ENCODE assay signal across 9 cellular contexts in the genomic region with DNA sequence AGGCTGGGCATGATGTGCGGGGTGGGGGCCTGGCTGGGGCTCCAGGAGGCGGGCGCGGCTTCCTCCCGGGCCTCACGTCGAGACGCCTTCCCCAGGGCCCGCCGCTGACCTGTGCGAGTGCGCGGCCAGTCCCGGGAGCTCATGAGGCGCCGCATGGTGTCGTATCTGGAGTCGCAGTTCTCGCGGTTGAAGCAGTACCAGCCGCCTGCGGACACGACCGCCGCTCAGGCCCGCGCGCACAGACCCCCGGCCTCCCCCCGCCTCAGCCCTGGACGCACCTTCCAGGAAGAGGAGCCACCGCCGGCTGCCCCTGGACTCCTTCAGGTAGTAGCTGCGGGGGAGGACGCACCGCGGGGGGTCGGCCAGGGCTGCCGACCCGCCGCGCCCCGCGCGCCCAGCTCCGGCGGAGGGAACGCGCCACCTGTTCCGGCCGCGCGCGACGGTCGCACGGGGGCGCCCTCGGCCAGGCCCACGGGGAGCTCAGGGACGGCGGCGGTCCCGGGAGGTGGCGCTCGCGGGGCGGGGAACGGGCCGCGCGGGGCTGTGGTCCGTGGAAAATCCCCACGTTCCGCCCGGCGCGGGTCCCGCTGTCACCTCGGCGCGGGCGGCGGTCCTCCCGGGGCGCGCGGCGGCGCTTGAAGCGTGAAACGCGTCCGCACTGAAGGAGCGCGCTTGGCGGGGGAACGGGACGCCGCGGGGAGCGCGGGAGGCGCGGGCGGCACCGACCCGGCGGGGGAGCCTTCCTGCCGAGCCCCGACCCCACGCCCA. TPM values are rescaled to one million over a fixed set of nuclear protein-coding genes. Genes with fewer than 3 reads are reported as not detected.
A peak's percentile ranks its signal among the peaks of the same experiment; 100 is the strongest.
DNase-seq lines count a peak whose midpoint lies in the region; ATAC-seq, FAIRE-seq and TF ChIP-seq lines count a peak whose summit lies in the region.
"Had no signal": no experiment of that assay in that cellular context is flagged by ENCODE, and none has a peak within 500 bp of the region (broad histone marks: within the 10 kb centered on the region; RNA-seq: fewer than 3 reads in every experiment).

No MANE protein-coding gene starts in this region.

- ATAC-seq in GM21390 (IDR thresholded peaks at IDR 0.05; ENCODE audit: unreplicated experiment), result no peak

- no peaks in the 10 kb centered on the region; the same call in none of the 2 replicates for H3K27me3 ChIP-seq in GM06990 (replicated peaks; ENCODE audit: control insufficient read depth, insufficient read depth, low read length)
- H3K27me3 ChIP-seq in astrocyte (ENCODE audit: insufficient read depth, low read length), result peaks cover 42% of the 10 kb centered on the region
- H3K27me3 ChIP-seq in iPS-15b (ENCODE audit: control insufficient read depth, insufficient read depth, low read length), result peaks cover 56% of the 10 kb centered on the region

- H3K9ac ChIP-seq in astrocyte (ENCODE audit: low read length) (no peak overlapping the region), iPS-15b (ENCODE audit: low read depth, low read length) (no peak overlapping the region)

- peaks cover 7% of the 10 kb centered on the region for H4K20me1 ChIP-seq in astrocyte (ENCODE audit: insufficient read depth, low read length)

- H3K36me3 ChIP-seq in GM06990 (ENCODE audit: control insufficient read depth, insufficient read depth, low read length) (no peaks in the 10 kb centered on the region), astrocyte (ENCODE audit: insufficient read depth, low read length) (no peaks in the 10 kb centered on the region), iPS-15b (ENCODE audit: control insufficient read depth, insufficient read depth, low read length) (no peaks in the 10 kb centered on the region)

- peak overlapping the region; percentile 10 for H2AFZ ChIP-seq in astrocyte (ENCODE audit: low read depth, low read length)

- H3K27ac Mint-ChIP-seq in astrocyte (ENCODE audit: unreplicated experiment), result no peak overlapping the region

- no peak overlapping the region for H3K4me3 Mint-ChIP-seq in astrocyte (ENCODE audit: unreplicated experiment)

- peak overlapping the region; percentile 55 for H3K4me2 ChIP-seq in astrocyte (ENCODE audit: low read length)

- peaks cover 3% of the 10 kb centered on the region for H3K4me1 Mint-ChIP-seq in astrocyte (ENCODE audit: low read depth, unreplicated experiment)

- peaks cover 37% of the 10 kb centered on the region for H3K27me3 Mint-ChIP-seq in astrocyte (ENCODE audit: low read depth, unreplicated experiment)

- H3K4me1 ChIP-seq in astrocyte (ENCODE audit: insufficient read depth, low read length), result no peaks in the 10 kb centered on the region
- H3K4me1 ChIP-seq in iPS-15b (ENCODE audit: control insufficient read depth, insufficient read depth, low read length), result no peaks in the 10 kb centered on the region

- peak overlapping the region; percentile 31 for H3K4me3 ChIP-seq in GM06990 (replicated peaks; ENCODE audit: low read depth, low read length)
- H3K4me3 ChIP-seq in astrocyte (ENCODE audit: insufficient read depth, low read depth, low read length), result no peak overlapping the region
- peak overlapping the region; percentile 27 for H3K4me3 ChIP-seq in iPS-15b (ENCODE audit: low read depth, low read length)

- DNase-seq in GM06990 (ENCODE audit: extremely low read depth, insufficient read length), result peak; percentile 73
- DNase-seq in HUDEP-2 (lab: John Stamatoyannopoulos, UW; ENCODE audit: unreplicated experiment in 76 of 76), result peak in 54 of 76 experiments; percentile 7 to 73 (median 44)
- DNase-seq in T-helper 2 cell, result peak; percentile 66 to 82 (median 75)
- DNase-seq in astrocyte (ENCODE audit: low read depth), result no peak
- DNase-seq in stimulated activated CD4-positive, alpha-beta T cell treated with anti-CD3 and anti-CD28 coated beads, Interleukin-12 subunit alpha, Interleukin-12 subunit beta, amount 100 ng/mL, for 24 hours (ENCODE audit: low read depth in 2 of 2), result peak; percentile 48 to 66
- no peak for DNase-seq in occipital lobe (lab: John Stamatoyannopoulos, UW)

- peaks cover 2% of the 10 kb centered on the region for H3K9me3 Mint-ChIP-seq in astrocyte (ENCODE audit: unreplicated experiment)

- no peaks in the 10 kb centered on the region for H3K9me3 ChIP-seq in astrocyte (ENCODE audit: insufficient read depth, low read depth, low read length)
- no peaks in the 10 kb centered on the region for H3K9me3 ChIP-seq in iPS-15b (ENCODE audit: control insufficient read depth, insufficient read depth, low read length)

- no peak for FAIRE-seq in astrocyte (lab: Jason Lieb, UNC)

- TF ChIP-seq CTCF in GM06990 (IDR thresholded peaks at IDR 0.05; ENCODE audit: insufficient read depth, low read length, poor library complexity, severe bottlenecking) (peak; percentile 30), astrocyte (IDR thresholded peaks at IDR 0.05; ENCODE audit: insufficient read depth, low read depth, low read length) (no peak)

- H3K27ac ChIP-seq in astrocyte (ENCODE audit: low read depth, low read length), result no peak overlapping the region

- no peaks in the 10 kb centered on the region for H3K36me3 Mint-ChIP-seq in astrocyte (ENCODE audit: low read depth, unreplicated experiment)

- H3K79me2 ChIP-seq in astrocyte (ENCODE audit: insufficient read depth, low read length), result no peaks in the 10 kb centered on the region

RNA-seq across cellular contexts. Expression of a gene that starts 1.4 kb away (rescaled TPM):
- total RNA-seq in astrocyte, result 0.89 and 1.7 TPM in 2 replicates
- 0.31 TPM for total RNA-seq in occipital lobe
- total RNA-seq: glomerular endothelial cell had no signal

RNA-seq across cellular contexts. Expression of a gene that starts 12.5 kb away (rescaled TPM):
- not detected in 2 replicates for total RNA-seq in astrocyte
- total RNA-seq in occipital lobe, result 0.16 TPM
- total RNA-seq: glomerular endothelial cell had no signal

RNA-seq across cellular contexts. Expression of a gene that starts 17.9 kb away (rescaled TPM):
- total RNA-seq in astrocyte (23.6 and 25.5 TPM in 2 replicates), occipital lobe (11.1 TPM)

RNA-seq across cellular contexts. Expression of a gene that starts 22.4 kb away (rescaled TPM):
- total RNA-seq in astrocyte (164 and 191 TPM in 2 replicates), occipital lobe (17.6 TPM)

RNA-seq across cellular contexts. Expression of a gene that starts 32.0 kb away (rescaled TPM):
- total RNA-seq in astrocyte (33.2 and 35.8 TPM in 2 replicates), occipital lobe (16.5 TPM)

Comparison
In these comparisons a context has a peak if more than half of its experiments do, and no peak if none do; other contexts are left out.
1. DNase-seq: peak in GM06990 (single experiment), HUDEP-2 (54 of 76), T-helper 2 cell (5 of 5) and stimulated activated CD4-positive, alpha-beta T cell treated with anti-CD3 and anti-CD28 coated beads, Interleukin-12 subunit alpha, Interleukin-12 subunit beta, amount 100 ng/mL, for 24 hours (2 of 2); none in astrocyte (single experiment) and occipital lobe (single experiment).